9 cellular contexts compared by ENCODE assay signal in the genomic region with DNA sequence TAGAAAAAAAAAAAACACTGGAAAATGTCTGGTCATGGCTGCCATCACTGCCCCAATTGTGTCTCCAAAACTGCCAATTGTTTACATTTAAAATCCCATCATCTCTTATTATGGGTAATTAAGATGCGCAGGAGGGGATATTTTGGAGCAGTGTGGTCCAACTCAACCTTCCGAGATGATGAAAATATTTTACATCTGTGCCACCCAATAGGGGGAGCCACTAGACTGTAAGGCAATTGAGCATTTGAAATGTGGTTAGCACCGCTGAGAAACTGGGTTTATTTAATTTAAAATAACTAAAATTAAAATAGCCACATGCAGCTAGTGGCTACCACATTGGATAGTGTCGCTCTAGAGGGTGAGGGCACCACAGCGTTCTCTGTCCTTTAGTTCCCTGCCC. TPM values are rescaled to one million over a fixed set of nuclear protein-coding genes. Genes with fewer than 3 reads are reported as not detected.
DNase-seq lines count a peak whose midpoint lies in the region; ATAC-seq and TF ChIP-seq lines count a peak whose summit lies in the region.
"Had no signal": no experiment of that assay in that cellular context is flagged by ENCODE, and none has a peak within 500 bp of the region (broad histone marks: within the 10 kb centered on the region; RNA-seq: fewer than 3 reads in every experiment).

No MANE protein-coding gene starts in this region.

- H3K4me3 ChIP-seq in fibroblast of lung (replicated peaks in 1 of 4; ENCODE audit: control extremely low read depth in 1 of 4, insufficient read depth in 1 of 4, low read depth in 3 of 4, low read length in 4 of 4), result no peak overlapping the region

- no peaks in the 10 kb centered on the region for H3K79me2 ChIP-seq in fibroblast of lung (ENCODE audit: control insufficient read depth, insufficient read depth, low read length)

- TF ChIP-seq CTCF in 22Rv1 (IDR thresholded peaks at IDR 0.05) (peak; percentile 75), fibroblast of lung (conservative IDR thresholded peaks at IDR 0.05 in 1 of 2, IDR thresholded peaks at IDR 0.05 in 1 of 2; ENCODE audit: low read depth in 1 of 2, low read length in 2 of 2) (peak; percentile 44 to 52)

- ATAC-seq in GM18861 (IDR thresholded peaks at IDR 0.05; ENCODE audit: unreplicated experiment) (no peak), HG03196 (IDR thresholded peaks at IDR 0.05; ENCODE audit: unreplicated experiment) (no peak)

- H3K27ac ChIP-seq in 22Rv1 (no peak overlapping the region), fibroblast of lung (ENCODE audit: insufficient read depth, low read length) (no peak overlapping the region)

- no peaks in the 10 kb centered on the region for H3K27me3 ChIP-seq in fibroblast of lung (ENCODE audit: control insufficient read depth, insufficient read depth, low read length)

- no peak overlapping the region for H3K9ac ChIP-seq in fibroblast of lung (ENCODE audit: insufficient read depth, low read length)

- no peaks in the 10 kb centered on the region for H4K20me1 ChIP-seq in fibroblast of lung (ENCODE audit: control insufficient read depth, extremely low read depth, insufficient read depth, low read length)

- H3K36me3 ChIP-seq in fibroblast of lung (ENCODE audit: control insufficient read depth, insufficient read depth, low read length), result no peaks in the 10 kb centered on the region

- no peaks in the 10 kb centered on the region for H3K4me1 ChIP-seq in fibroblast of lung (ENCODE audit: control insufficient read depth, extremely low read depth, insufficient read depth, low read length)

- no peaks in the 10 kb centered on the region for H3K9me3 ChIP-seq in fibroblast of lung (ENCODE audit: control insufficient read depth, insufficient read depth, low read depth, low read length)

- H2AFZ ChIP-seq in fibroblast of lung (ENCODE audit: low read length), result no peak overlapping the region

- peak; percentile 75 for DNase-seq in D341Med (ENCODE audit: low spot score)
- peak; percentile 28 for DNase-seq in NCI-H2171 treated with DMSO at 0.1 percent for 48 hours (lab: John Stamatoyannopoulos, UW)
- DNase-seq in fibroblast of lung (ENCODE audit: low read depth in 2 of 2), result peak in 1 of 2 donors; percentile 26
- DNase-seq in HCEC 1CT, result no peak
- no peak for DNase-seq in NCI-H2081 treated with DMSO at 0.1 percent for 48 hours (lab: John Stamatoyannopoulos, UW)

- H3K4me2 ChIP-seq in fibroblast of lung (ENCODE audit: extremely low read depth, insufficient read depth, low read length), result no peak overlapping the region

RNA-seq across cellular contexts. Expression of a gene that starts 3.6 kb away (rescaled TPM):
- not detected in 2 replicates for total RNA-seq in fibroblast of lung
- 0.01 TPM in 2 replicates for polyA plus RNA-seq in fibroblast of lung
- polyA plus RNA-seq in fibroblast of lung (2012), result 0.03 TPM in 1 of 2 replicates, not detected in the other
- polyA minus RNA-seq in fibroblast of lung (ENCODE audit: low replicate concordance), result not detected in 2 replicates
- polyA plus RNA-seq: IgD-negative memory B cell had no signal

RNA-seq across cellular contexts. Expression of a gene that starts 38.7 kb away (rescaled TPM):
- total RNA-seq in fibroblast of lung, result not detected in 2 replicates
- polyA plus RNA-seq in fibroblast of lung, result not detected in 2 replicates
- not detected in 2 replicates for polyA plus RNA-seq in fibroblast of lung (2012)
- not detected in 2 replicates for polyA minus RNA-seq in fibroblast of lung (ENCODE audit: low replicate concordance)
- polyA plus RNA-seq: IgD-negative memory B cell had no signal

RNA-seq across cellular contexts. Expression of a gene that starts 51.5 kb away (rescaled TPM):
- total RNA-seq in fibroblast of lung, result 4.0 and 4.9 TPM in 2 replicates
- 0.23 and 0.24 TPM in 2 replicates for polyA plus RNA-seq in fibroblast of lung
- 0.13 and 0.36 TPM in 2 replicates for polyA plus RNA-seq in fibroblast of lung (2012)
- 0.08 and 0.15 TPM in 2 replicates for polyA minus RNA-seq in fibroblast of lung (ENCODE audit: low replicate concordance)

RNA-seq across cellular contexts. Expression of a gene that starts 58.1 kb away (rescaled TPM):
- total RNA-seq in fibroblast of lung, result 13.1 and 17.8 TPM in 2 replicates
- polyA plus RNA-seq in fibroblast of lung, result 8.7 and 10.3 TPM in 2 replicates
- 7.9 and 13.1 TPM in 2 replicates for polyA plus RNA-seq in fibroblast of lung (2012)
- 4.2 and 25.3 TPM in 2 replicates for polyA minus RNA-seq in fibroblast of lung (ENCODE audit: low replicate concordance)

Comparison
In these comparisons a context has a peak if more than half of its experiments do, and no peak if none do; other contexts are left out.
1. DNase-seq: peak in D341Med (single experiment) and NCI-H2171 treated with DMSO at 0.1 percent for 48 hours (single experiment); none in HCEC 1CT (single experiment) and NCI-H2081 treated with DMSO at 0.1 percent for 48 hours (single experiment).